8 cellular contexts compared by ENCODE assay signal in genomic region chr7:22860784-22861482, GRCh38.
A peak's percentile ranks its signal among the peaks of the same experiment; 100 is the strongest.
DNase-seq lines count a peak whose midpoint lies in the region; ATAC-seq and TF ChIP-seq lines count a peak whose summit lies in the region.

No MANE protein-coding gene starts in this region.

- H3K27me3 Mint-ChIP-seq in activated naive CD8-positive, alpha-beta T cell treated with anti-CD3 and anti-CD28 coated beads, Interleukin-2, amount 50 U/mL, for 24 hours = no peaks in the 10 kb centered on the region

- H3K9me3 Mint-ChIP-seq in activated naive CD8-positive, alpha-beta T cell treated with anti-CD3 and anti-CD28 coated beads, Interleukin-2, amount 50 U/mL, for 24 hours = no peaks in the 10 kb centered on the region

- no peak for ATAC-seq in activated naive CD8-positive, alpha-beta T cell treated with anti-CD3 and anti-CD28 coated beads, Interleukin-2, amount 50 U/mL, for 24 hours
- ATAC-seq in HG02970 (IDR thresholded peaks at IDR 0.05; ENCODE audit: low FRiP score, unreplicated experiment) = no peak

- TF ChIP-seq EP300 in Ishikawa (IDR thresholded peaks at IDR 0.05; ENCODE audit: borderline replicate concordance) = no peak

- H3K27ac Mint-ChIP-seq in activated naive CD8-positive, alpha-beta T cell treated with anti-CD3 and anti-CD28 coated beads, Interleukin-2, amount 50 U/mL, for 24 hours = peak overlapping the region; percentile 13

- peak; percentile 29; the same call in 1 of the 2 replicates for TF ChIP-seq RAD21 in Ishikawa (IDR thresholded peaks at IDR 0.05; ENCODE audit: low read depth)

- H3K4me1 Mint-ChIP-seq in activated naive CD8-positive, alpha-beta T cell treated with anti-CD3 and anti-CD28 coated beads, Interleukin-2, amount 50 U/mL, for 24 hours = peaks cover 66% of the 10 kb centered on the region

- DNase-seq in CMK (ENCODE audit: low read depth) = peak; percentile 8
- DNase-seq in activated naive CD8-positive, alpha-beta T cell treated with anti-CD3 and anti-CD28 coated beads, Interleukin-2, amount 50 U/mL, for 24 hours = peak; percentile 28
- DNase-seq in midbrain (lab: John Stamatoyannopoulos, UW) = peak; percentile 9
- no peak for DNase-seq in epidermal melanocyte (ENCODE audit: insufficient read length, low spot score)
- DNase-seq in NCI-H1092 treated with DMSO at 0.1 percent for 48 hours (lab: John Stamatoyannopoulos, UW) = no peak
- DNase-seq in NCI-H2196 treated with DMSO at 0.1 percent for 48 hours (lab: John Stamatoyannopoulos, UW; ENCODE audit: unreplicated experiment) = no peak

- no peak overlapping the region for H3K4me3 Mint-ChIP-seq in activated naive CD8-positive, alpha-beta T cell treated with anti-CD3 and anti-CD28 coated beads, Interleukin-2, amount 50 U/mL, for 24 hours

- H3K36me3 Mint-ChIP-seq in activated naive CD8-positive, alpha-beta T cell treated with anti-CD3 and anti-CD28 coated beads, Interleukin-2, amount 50 U/mL, for 24 hours (ENCODE audit: low read depth) = peaks cover 71% of the 10 kb centered on the region

TF ChIP-seq in Ishikawa, 13 proteins besides CTCF, POLR2A, EP300 and RAD21:
- TF ChIP-seq TAF1 (IDR thresholded peaks at IDR 0.05; ENCODE audit: low read depth) = no peak
- no peak for TF ChIP-seq YY1 (IDR thresholded peaks at IDR 0.05; ENCODE audit: low read depth)
- no peak for TF ChIP-seq FOXM1 (IDR thresholded peaks at IDR 0.05; ENCODE audit: borderline replicate concordance, low read depth)
- no peak for TF ChIP-seq CREB1 (IDR thresholded peaks at IDR 0.05; ENCODE audit: low read depth)
- no peak for TF ChIP-seq USF1 (IDR thresholded peaks at IDR 0.05)
TF ChIP-seq in Ishikawa: peak in this region for 0.

Comparison
In these comparisons a context has a peak if more than half of its experiments do, and no peak if none do; other contexts are left out.
1. DNase-seq: peak in CMK (single experiment), activated naive CD8-positive, alpha-beta T cell treated with anti-CD3 and anti-CD28 coated beads, Interleukin-2, amount 50 U/mL, for 24 hours (single experiment) and midbrain (single experiment); none in epidermal melanocyte (single experiment), NCI-H1092 treated with DMSO at 0.1 percent for 48 hours (single experiment) and NCI-H2196 treated with DMSO at 0.1 percent for 48 hours (single experiment).